ENCODE assay signal across 8 cellular contexts in genomic region chr4:185471235-185472062, GRCh38. TPM values are rescaled to one million over a fixed set of nuclear protein-coding genes. Genes with fewer than 3 reads are reported as not detected.
A peak's percentile ranks its signal among the peaks of the same experiment; 100 is the strongest.
DNase-seq lines count a peak whose midpoint lies in the region; ATAC-seq, FAIRE-seq and TF ChIP-seq lines count a peak whose summit lies in the region.

Gene CCDC110 (minus strand): TSS chr4:185471733. CDS start chr4:185471683, 50 bp downstream.

- H3K9ac ChIP-seq in HUES64 (ENCODE audit: low read depth, low read length) = peak within 1 kb of the TSS; percentile 66

- under 1% methylated on average over 92 of the region's 92 CpGs for WGBS in HUES64

- DNase-seq in DMS153 (lab: John Stamatoyannopoulos, UW) (peak; percentile 68), RCC 7860 (ENCODE audit: low spot score) (peak; percentile 36), fibroblast of peridontal ligament (ENCODE audit: extremely low read depth) (peak; percentile 94)
- DNase-seq in stimulated activated naive CD4-positive, alpha-beta T cell treated with Interleukin-2 at 50 U/mL for 16 hours (lab: John Stamatoyannopoulos, UW) = peak; percentile 92

- ATAC-seq in GM21526 (IDR thresholded peaks at IDR 0.05; ENCODE audit: low FRiP score, unreplicated experiment) = peak; percentile 86
- peak; percentile 94 for ATAC-seq in activated T-helper 17 cell treated with anti-CD3 and anti-CD28 coated beads, Interleukin-2, amount 50 U/mL, for 72 hours (replicated peaks)

- H3K4me1 Mint-ChIP-seq in activated T-helper 17 cell treated with anti-CD3 and anti-CD28 coated beads, Interleukin-2, amount 50 U/mL, for 72 hours = peaks cover 4% of the 10 kb centered on the region
- no peaks in the 10 kb centered on the region for H3K4me1 Mint-ChIP-seq in nephron

- H3K36me3 Mint-ChIP-seq in activated T-helper 17 cell treated with anti-CD3 and anti-CD28 coated beads, Interleukin-2, amount 50 U/mL, for 72 hours (ENCODE audit: low read depth) = no peaks in the 10 kb centered on the region
- H3K36me3 Mint-ChIP-seq in nephron (ENCODE audit: low read depth) = no peaks in the 10 kb centered on the region

- peak within 1 kb of the TSS; percentile 84 for H3K4me3 Mint-ChIP-seq in activated T-helper 17 cell treated with anti-CD3 and anti-CD28 coated beads, Interleukin-2, amount 50 U/mL, for 72 hours
- peak within 1 kb of the TSS; percentile 87 to 96 (median 92) for H3K4me3 Mint-ChIP-seq in nephron

- H3K9me3 Mint-ChIP-seq in activated T-helper 17 cell treated with anti-CD3 and anti-CD28 coated beads, Interleukin-2, amount 50 U/mL, for 72 hours = no peaks in the 10 kb centered on the region
- no peaks in the 10 kb centered on the region for H3K9me3 Mint-ChIP-seq in nephron

- 0 out of 2 replicates have a peak, but pooled peaks cover 10% of the 10 kb centered on the region for H3K4me1 ChIP-seq in HUES64 (ENCODE audit: insufficient read depth, low read length)

- H3K27me3 ChIP-seq in HUES64 (ENCODE audit: insufficient read depth, low read length) = peaks cover 26% of the 10 kb centered on the region

- no peak within 1 kb of the TSS for H3K27ac Mint-ChIP-seq in activated T-helper 17 cell treated with anti-CD3 and anti-CD28 coated beads, Interleukin-2, amount 50 U/mL, for 72 hours
- H3K27ac Mint-ChIP-seq in nephron = peak within 1 kb of the TSS in 2 of 3 experiments; percentile 3 to 7

- peak; percentile 70 to 79 (median 71) for TF ChIP-seq CTCF in nephron (IDR thresholded peaks at IDR 0.05; ENCODE audit: unreplicated experiment in 3 of 3)

- H3K27ac ChIP-seq in HUES64 (ENCODE audit: low read depth, low read length) = no peak within 1 kb of the TSS

- peak within 1 kb of the TSS; percentile 91 for H3K4me3 ChIP-seq in HUES64 (ENCODE audit: low read length)

- H3K9me3 ChIP-seq in HUES64 (ENCODE audit: insufficient read depth, low read depth, low read length) = no peaks in the 10 kb centered on the region

- no peaks in the 10 kb centered on the region for H3K36me3 ChIP-seq in HUES64 (ENCODE audit: insufficient read depth, low read length)

- H3K27me3 Mint-ChIP-seq in activated T-helper 17 cell treated with anti-CD3 and anti-CD28 coated beads, Interleukin-2, amount 50 U/mL, for 72 hours = no peaks in the 10 kb centered on the region
- H3K27me3 Mint-ChIP-seq in nephron (ENCODE audit: low read depth) = peaks cover 46% of the 10 kb centered on the region

- no peak for FAIRE-seq in RCC 7860 (lab: Jason Lieb, UNC)

RNA-seq across cellular contexts. Expression of gene CCDC110, which starts in this region (rescaled TPM):
- 0.60 TPM for polyA plus RNA-seq in HUES64 (2013, experiment 1 of 2)
- polyA plus RNA-seq in HUES64 (2013, experiment 2 of 2) = 1.0 TPM
- total RNA-seq in activated T-helper 17 cell treated with anti-CD3 and anti-CD28 coated beads, Interleukin-2, amount 50 U/mL, for 72 hours = 1 to 10 TPM in 1 of 2 donors, under 1 TPM in 1; 0.09 to 1.2 TPM

Comparison
In these comparisons a context has a peak if more than half of its experiments do, and no peak if none do; other contexts are left out.
1. DNase-seq: peak in every context shown above with its lines; median percentile 94 in fibroblast of peridontal ligament; 92 in stimulated activated naive CD4-positive, alpha-beta T cell treated with Interleukin-2 at 50 U/mL for 16 hours; 68 in DMS153; 36 in RCC 7860.